8 cellular contexts compared by ENCODE assay signal in the genomic region with DNA sequence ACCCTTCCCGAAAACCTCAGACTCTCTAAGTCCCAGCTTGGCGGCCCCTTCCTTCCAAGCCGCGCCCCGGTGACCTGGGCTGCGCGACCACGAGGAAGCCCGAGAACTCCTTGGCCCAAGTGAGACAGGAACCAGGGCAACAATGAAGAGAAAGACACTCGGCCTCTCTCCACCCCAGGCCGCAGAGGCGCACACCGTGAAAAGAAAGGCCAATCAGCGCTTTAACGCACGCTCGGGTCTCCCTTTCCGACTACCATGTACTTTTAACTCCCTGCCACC.
A peak's percentile ranks its signal among the peaks of the same experiment; 100 is the strongest.
DNase-seq lines count a peak whose midpoint lies in the region; ATAC-seq, FAIRE-seq and TF ChIP-seq lines count a peak whose summit lies in the region.

No MANE protein-coding gene starts in this region.

- no peak overlapping the region for H3K23ac ChIP-seq in mesenchymal stem cell (ENCODE audit: low read length in 2 of 2)

- no peak overlapping the region for H3K27ac ChIP-seq in CD4-positive, alpha-beta memory T cell (ENCODE audit: low read depth, low read length)
- H3K27ac ChIP-seq in mesenchymal stem cell (ENCODE audit: low read length, poor library complexity, severe bottlenecking) (peak overlapping the region; percentile 69), vagina (peak overlapping the region; percentile 96)

- H3K36me3 ChIP-seq in CD4-positive, alpha-beta memory T cell (ENCODE audit: insufficient read depth, low read length) = no peaks in the 10 kb centered on the region
- H3K36me3 ChIP-seq in bronchial epithelial cell (ENCODE audit: control insufficient read depth, insufficient read depth, low read length) (no peaks in the 10 kb centered on the region), mesenchymal stem cell (ENCODE audit: control insufficient read depth in 1 of 2, insufficient read depth in 2 of 2, low read depth in 1 of 2, low read length in 2 of 2) (no peaks in the 10 kb centered on the region), vagina (no peaks in the 10 kb centered on the region)

- no peak overlapping the region for H4K91ac ChIP-seq in mesenchymal stem cell (ENCODE audit: low read length)

- peak overlapping the region in 1 of 2 donors; percentile 52 for H3K4me3 ChIP-seq in CD4-positive, alpha-beta memory T cell (ENCODE audit: low read length in 2 of 2)
- H3K4me3 ChIP-seq in bronchial epithelial cell (ENCODE audit: low read depth, low read length) (peak overlapping the region; percentile 76), mesenchymal stem cell (ENCODE audit: insufficient read depth in 1 of 2, low read depth in 1 of 2, low read length in 2 of 2) (peak overlapping the region; percentile 63 to 89), vagina (peak overlapping the region; percentile 68 to 77)

- no peak overlapping the region for H2BK120ac ChIP-seq in mesenchymal stem cell (ENCODE audit: low read depth, low read length)

- peak overlapping the region; percentile 85 to 96 (median 90) for H3K4me3 Mint-ChIP-seq in CD4-positive, alpha-beta memory T cell

- peaks cover 48% of the 10 kb centered on the region for H3K4me1 ChIP-seq in CD4-positive, alpha-beta memory T cell (ENCODE audit: insufficient read depth, low read length)
- H3K4me1 ChIP-seq in mesenchymal stem cell (ENCODE audit: control insufficient read depth, insufficient read depth, low read depth, low read length) = peaks cover 22% of the 10 kb centered on the region
- peaks cover 9% of the 10 kb centered on the region for H3K4me1 ChIP-seq in vagina

- 1% methylated on average over 18 of the region's 18 CpGs for WGBS in mesenchymal stem cell

- no peak overlapping the region for H3K18ac ChIP-seq in mesenchymal stem cell (ENCODE audit: low read depth in 1 of 2, low read length in 2 of 2)

- H3K79me1 ChIP-seq in mesenchymal stem cell (replicated peaks; ENCODE audit: low read length, poor library complexity, severe bottlenecking) = peaks cover 2% of the 10 kb centered on the region

- ATAC-seq in HG02852 (IDR thresholded peaks at IDR 0.05; ENCODE audit: unreplicated experiment) = peak; percentile 24

- no peak overlapping the region for H3K14ac ChIP-seq in mesenchymal stem cell (ENCODE audit: low read length in 2 of 2)

- H2BK15ac ChIP-seq in mesenchymal stem cell (ENCODE audit: low read depth, poor library complexity, severe bottlenecking) = no peak overlapping the region

- POLR2A ChIA-PET in CD4-positive, alpha-beta memory T cell (lab: Charles Lee; ENCODE audit: partially characterized antibody) = no interaction called here

- H3K27me3 ChIP-seq in CD4-positive, alpha-beta memory T cell (ENCODE audit: insufficient read depth, low read length) = peaks cover 41% of the 10 kb centered on the region
- H3K27me3 ChIP-seq in bronchial epithelial cell (ENCODE audit: control insufficient read depth, insufficient read depth, low read length) (peaks cover 4% of the 10 kb centered on the region), mesenchymal stem cell (ENCODE audit: control insufficient read depth in 1 of 2, insufficient read depth in 1 of 2, low read length in 2 of 2) (no peaks in the 10 kb centered on the region), vagina (no peaks in the 10 kb centered on the region)

- H3K9me3 Mint-ChIP-seq in CD4-positive, alpha-beta memory T cell = peaks cover 0 to 9% (median 0%) of the 10 kb centered on the region in 8 donors

- TF ChIP-seq CTCF in bronchial epithelial cell (IDR thresholded peaks at IDR 0.05; ENCODE audit: insufficient read depth, low read length, severe bottlenecking) = no peak
- no peak for TF ChIP-seq CTCF in vagina (IDR thresholded peaks at IDR 0.05)

- no peak overlapping the region for H4K8ac ChIP-seq in mesenchymal stem cell (ENCODE audit: low read length)

- DNase-seq in CD4-positive, alpha-beta memory T cell = peak in 1 of 5 donors; percentile 27
- DNase-seq in bronchial epithelial cell (ENCODE audit: low read depth) = no peak
- peak; percentile 53 for DNase-seq in mesenchymal stem cell
- no peak for DNase-seq in vagina (ENCODE audit: extremely low spot score in 2 of 2)
- DNase-seq in NCI-H1417 (lab: John Stamatoyannopoulos, UW) = no peak
- DNase-seq in erythroblast (lab: John Stamatoyannopoulos, UW) = no peak
- DNase-seq in occipital lobe (lab: John Stamatoyannopoulos, UW) = no peak

- TF ChIP-seq POLR2A in vagina (IDR thresholded peaks at IDR 0.05) (no peak), erythroblast (IDR thresholded peaks at IDR 0.05; ENCODE audit: low read length) (no peak)

- CTCF ChIA-PET in CD4-positive, alpha-beta memory T cell (lab: Charles Lee; ENCODE audit: partially characterized antibody) = no interaction called here

- peaks cover 59 to 61% of the 10 kb centered on the region in 2 donors for H3K27me3 Mint-ChIP-seq in CD4-positive, alpha-beta memory T cell

- no peak overlapping the region for H3K4ac ChIP-seq in mesenchymal stem cell (ENCODE audit: low read depth in 1 of 2, low read length in 2 of 2)

- no peak overlapping the region for H2AK5ac ChIP-seq in mesenchymal stem cell (ENCODE audit: low read length, severe bottlenecking)

- H2BK12ac ChIP-seq in mesenchymal stem cell (ENCODE audit: low read length in 2 of 2) = no peak overlapping the region

- H2BK5ac ChIP-seq in mesenchymal stem cell (ENCODE audit: low read depth, low read length, poor library complexity, severe bottlenecking) = no peak overlapping the region

- H3K4me2 ChIP-seq in mesenchymal stem cell (ENCODE audit: low read length, poor library complexity, severe bottlenecking) = peak overlapping the region; percentile 80

- no peak for FAIRE-seq in bronchial epithelial cell (lab: Jason Lieb, UNC)

- intact Hi-C loops in CD4-positive, alpha-beta memory T cell (cut with micrococcal nuclease) = no loop called here
- intact Hi-C loops in vagina (cut with DNase I) = loop anchor here (10.0 kb wide), 1 partner anchor 840 kb away; the partner anchor contains the start of gene MDFIC

- peak overlapping the region; percentile 29 for H2AFZ ChIP-seq in mesenchymal stem cell (ENCODE audit: low read depth, low read length)

- H3K36me3 Mint-ChIP-seq in CD4-positive, alpha-beta memory T cell = peaks cover 0 to 1% of the 10 kb centered on the region in 2 donors

- H3K9me3 ChIP-seq in CD4-positive, alpha-beta memory T cell (ENCODE audit: control insufficient read depth in 1 of 2, low read length in 2 of 2) = no peaks in the 10 kb centered on the region
- H3K9me3 ChIP-seq in mesenchymal stem cell (ENCODE audit: control insufficient read depth, low read length) (no peaks in the 10 kb centered on the region), vagina (no peaks in the 10 kb centered on the region)

- peaks cover 28 to 54% (median 44%) of the 10 kb centered on the region in 4 donors for H3K4me1 Mint-ChIP-seq in CD4-positive, alpha-beta memory T cell

- H3K9ac ChIP-seq in mesenchymal stem cell (ENCODE audit: low read length) = peak overlapping the region; percentile 94

- peak overlapping the region in 2 of 7 donors; percentile 73 to 86 for H3K27ac Mint-ChIP-seq in CD4-positive, alpha-beta memory T cell
